1 cellular context compared by ENCODE assay signal in genomic region chr14:38191491-38191890, GRCh38.
TF ChIP-seq lines count a peak whose summit lies in the region.

No MANE protein-coding gene starts in this region.

TF ChIP-seq in GM23338, 12 proteins besides CTCF, POLR2A, EP300 and RAD21:
- peak; percentile 7; the same call in 1 of the 2 replicates for TF ChIP-seq POLR2AphosphoS5 (IDR thresholded peaks at IDR 0.05; ENCODE audit: low read depth)
